Comparison of ENCODE assay signal across 27 cellular contexts in the genomic region with DNA sequence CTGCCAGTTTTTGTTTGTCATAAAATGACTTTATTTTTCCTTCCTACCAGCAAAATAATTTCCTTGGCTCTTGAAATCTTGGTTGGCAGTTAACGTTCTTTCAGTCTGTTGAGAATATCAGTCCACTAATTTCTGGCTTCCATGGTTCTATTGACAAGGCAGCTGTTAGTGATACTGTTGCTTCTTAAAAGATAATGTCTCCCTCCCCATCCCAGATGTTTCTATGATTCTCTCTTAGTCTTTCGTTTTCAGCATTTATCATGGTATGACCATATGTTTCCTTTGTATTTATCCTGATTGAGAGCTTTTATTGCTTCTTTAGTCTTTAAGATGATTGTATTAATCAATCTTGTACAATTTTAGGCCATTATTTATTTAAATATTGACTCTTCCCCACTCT.
"Had no signal": no experiment of that assay in that cellular context is flagged by ENCODE, and none has a peak within 500 bp of the region (broad histone marks: within the 10 kb centered on the region; RNA-seq: fewer than 3 reads in every experiment).

No MANE protein-coding gene starts in this region.

- H3K4me1 ChIP-seq: colonic mucosa, esophagus squamous epithelium, gastrocnemius medialis, heart right ventricle, left lung, lower lobe of right lung had no signal

- H3K9me3 ChIP-seq: colonic mucosa, esophagus squamous epithelium, gastrocnemius medialis, heart right ventricle, left lung, lower lobe of right lung, mucosa of descending colon had no signal

- H3K27ac ChIP-seq: colonic mucosa, epithelial cell of prostate, esophagus squamous epithelium, gastrocnemius medialis, heart right ventricle, left lung, lower lobe of right lung had no signal

- H3K4me3 Mint-ChIP-seq: dendritic cell treated with granulocyte-macrophage colony-stimulating factor and Interleukin-4, amounts not matched to agents 40 ng/mL and 50 ng/mL, for 4 days; effector memory CD8-positive, alpha-beta T cell; endodermal cell; mesothelial cell of epicardium; naive B cell; naive thymus-derived CD8-positive, alpha-beta T cell had no signal

- H3K27me3 ChIP-seq: colonic mucosa, esophagus squamous epithelium, gastrocnemius medialis had no signal

- ATAC-seq: effector memory CD8-positive, alpha-beta T cell; gastrocnemius medialis; heart right ventricle; left cardiac atrium; left lung; left ventricle myocardium superior; lower lobe of right lung; mucosa of descending colon; naive thymus-derived CD8-positive, alpha-beta T cell had no signal

- H3K27me3 Mint-ChIP-seq: dendritic cell treated with granulocyte-macrophage colony-stimulating factor and Interleukin-4, amounts not matched to agents 40 ng/mL and 50 ng/mL, for 4 days; naive thymus-derived CD8-positive, alpha-beta T cell had no signal

- H3K36me3 Mint-ChIP-seq: mesothelial cell of epicardium; naive B cell; naive thymus-derived CD8-positive, alpha-beta T cell had no signal

- H3K27ac Mint-ChIP-seq: dendritic cell treated with granulocyte-macrophage colony-stimulating factor and Interleukin-4, amounts not matched to agents 40 ng/mL and 50 ng/mL, for 4 days; effector memory CD8-positive, alpha-beta T cell; mesothelial cell of epicardium had no signal

- DNase-seq: colonic mucosa; cortex of kidney; effector CD8-positive, alpha-beta T cell; effector memory CD8-positive, alpha-beta T cell; endodermal cell; esophagus squamous epithelium; foreskin fibroblast; foreskin melanocyte; gastrocnemius medialis; glutamatergic neuron; head of caudate nucleus; heart right ventricle; hippocampal formation; left cardiac atrium; left lung; left ventricle myocardium superior; lower lobe of right lung; mesenchymal stem cell; mucosa of descending colon; naive B cell; naive thymus-derived CD8-positive, alpha-beta T cell had no signal

- H3K36me3 ChIP-seq: colonic mucosa, esophagus squamous epithelium, gastrocnemius medialis, heart right ventricle, left lung, lower lobe of right lung had no signal

- FAIRE-seq: endometrium, islet of Langerhans, keratinocyte had no signal

- H3K4me1 Mint-ChIP-seq: naive B cell had no signal

- H3K9me3 Mint-ChIP-seq: dendritic cell treated with granulocyte-macrophage colony-stimulating factor and Interleukin-4, amounts not matched to agents 40 ng/mL and 50 ng/mL, for 4 days; effector memory CD8-positive, alpha-beta T cell; endodermal cell; mesothelial cell of epicardium; naive B cell; naive thymus-derived CD8-positive, alpha-beta T cell had no signal

- H3K4me3 ChIP-seq: colonic mucosa, esophagus squamous epithelium, gastrocnemius medialis, heart right ventricle, left lung, lower lobe of right lung, mucosa of descending colon had no signal
